8 cellular contexts compared by ENCODE assay signal in the genomic region with DNA sequence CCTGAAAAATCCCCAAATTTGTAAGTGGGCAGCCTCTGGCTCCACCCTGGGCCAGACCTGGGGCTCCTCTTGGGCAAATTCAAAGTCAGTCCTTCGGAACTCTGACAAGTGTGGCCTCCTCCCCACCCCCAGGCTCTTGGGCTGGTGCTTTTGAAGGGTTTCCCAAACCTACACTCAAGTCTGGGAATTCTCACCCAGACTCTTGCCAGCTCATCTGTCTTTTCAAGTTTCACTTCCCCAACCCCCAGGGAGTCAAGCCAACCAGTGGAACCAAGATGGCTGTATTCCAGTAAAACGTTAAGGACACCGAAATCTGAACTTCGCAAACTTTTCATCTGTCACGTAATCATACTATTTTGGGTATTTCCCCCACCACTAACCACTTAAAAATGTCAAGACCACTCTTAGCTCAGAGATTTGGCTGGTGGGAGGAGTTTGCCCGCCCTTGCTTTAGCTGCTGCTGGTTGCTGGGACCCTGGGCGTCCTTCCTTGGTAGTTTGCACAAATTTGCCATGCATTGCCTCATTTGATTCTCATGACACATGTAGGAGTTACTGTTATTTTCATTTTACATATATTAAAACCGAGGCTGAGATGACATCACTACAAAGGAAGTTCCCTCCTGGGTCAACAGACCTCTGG. TPM values are rescaled to one million over a fixed set of nuclear protein-coding genes. Genes with fewer than 3 reads are reported as not detected.
A peak's percentile ranks its signal among the peaks of the same experiment; 100 is the strongest.
DNase-seq lines count a peak whose midpoint lies in the region; ATAC-seq, FAIRE-seq and TF ChIP-seq lines count a peak whose summit lies in the region.

No MANE protein-coding gene starts in this region.

- H3K14ac ChIP-seq in H9 (ENCODE audit: insufficient read depth, low read length) (no peak overlapping the region), mesenchymal stem cell (ENCODE audit: low read length in 2 of 2) (no peak overlapping the region)

- H3K4me1 Mint-ChIP-seq in H9 = peaks cover 13 to 14% of the 10 kb centered on the region in 2 experiments

- H2BK15ac ChIP-seq in H9 (ENCODE audit: low read depth, low read length) (no peak overlapping the region), mesenchymal stem cell (ENCODE audit: low read depth, poor library complexity, severe bottlenecking) (no peak overlapping the region)

- no peak for DNase-seq in GM12891 (ENCODE audit: insufficient read length, low spot score)
- DNase-seq in H9 = no peak
- DNase-seq in NB4 (ENCODE audit: low read depth) = peak; percentile 98
- DNase-seq in activated effector memory CD4-positive, alpha-beta T cell treated with anti-CD3 and anti-CD28 coated beads, Interleukin-2, amount 50 U/mL, for 16 hours = peak; percentile 92
- peak; percentile 47 for DNase-seq in mesenchymal stem cell
- peak; percentile 78 for DNase-seq in upper lobe of right lung
- no peak for DNase-seq in NCI-H524 (lab: John Stamatoyannopoulos, UW)
- DNase-seq in NCI-H69 (lab: John Stamatoyannopoulos, UW) = no peak

- H3K4ac ChIP-seq in H9 (ENCODE audit: low read depth, low read length) (no peak overlapping the region), mesenchymal stem cell (ENCODE audit: low read depth in 1 of 2, low read length in 2 of 2) (no peak overlapping the region)

- H4K5ac ChIP-seq in H9 (ENCODE audit: insufficient read length, low read depth, low read length) = no peak overlapping the region

- H3K56ac ChIP-seq in H9 (ENCODE audit: insufficient read length, low read depth, low read length) = peak overlapping the region; percentile 48

- H3K4me3 Mint-ChIP-seq in H9 = no peak overlapping the region

- H2BK5ac ChIP-seq in H9 (ENCODE audit: insufficient read length, low read length) = no peak overlapping the region
- H2BK5ac ChIP-seq in mesenchymal stem cell (ENCODE audit: low read depth, low read length, poor library complexity, severe bottlenecking) = no peak overlapping the region

- H2BK20ac ChIP-seq in H9 (ENCODE audit: low read depth, low read length, poor library complexity, severe bottlenecking) = no peak overlapping the region

- H3K36me3 ChIP-seq in mesenchymal stem cell (ENCODE audit: control insufficient read depth in 1 of 2, insufficient read depth in 2 of 2, low read depth in 1 of 2, low read length in 2 of 2) (peaks cover 52 to 57% of the 10 kb centered on the region in 2 experiments), upper lobe of right lung (peaks cover 30% of the 10 kb centered on the region)

- H3K23me2 ChIP-seq in H9 (ENCODE audit: insufficient read length, low read depth, low read length, poor library complexity, severe bottlenecking) = no peaks in the 10 kb centered on the region

- H3K4me1 ChIP-seq in H9 (ENCODE audit: insufficient read depth, low read length) (no peaks in the 10 kb centered on the region), mesenchymal stem cell (ENCODE audit: control insufficient read depth, insufficient read depth, low read depth, low read length) (peaks cover 12% of the 10 kb centered on the region), upper lobe of right lung (peaks cover 49% of the 10 kb centered on the region)

- H2BK120ac ChIP-seq in H9 (ENCODE audit: low read depth, low read length, poor library complexity, severe bottlenecking) = no peak overlapping the region
- no peak overlapping the region for H2BK120ac ChIP-seq in mesenchymal stem cell (ENCODE audit: low read depth, low read length)

- peak overlapping the region; percentile 89 for H3K4me3 ChIP-seq in NB4 (ENCODE audit: low read depth, low read length)
- H3K4me3 ChIP-seq in mesenchymal stem cell (ENCODE audit: insufficient read depth in 1 of 2, low read depth in 1 of 2, low read length in 2 of 2) = no peak overlapping the region
- H3K4me3 ChIP-seq in upper lobe of right lung = no peak overlapping the region

- H3K79me2 ChIP-seq in H9 (ENCODE audit: insufficient read depth, low read length) = peaks cover 7% of the 10 kb centered on the region; the same call in 1 of the 2 replicates

- H3K27ac Mint-ChIP-seq in H9 = no peak overlapping the region; a peak in 1 of 7 replicates

- H3K27ac ChIP-seq in H9 (ENCODE audit: insufficient read length, low read depth, low read length) = no peak overlapping the region
- peak overlapping the region; percentile 16 for H3K27ac ChIP-seq in mesenchymal stem cell (ENCODE audit: low read length, poor library complexity, severe bottlenecking)
- peak overlapping the region; percentile 66 for H3K27ac ChIP-seq in upper lobe of right lung

- H3K27me3 ChIP-seq in H9 (ENCODE audit: insufficient read depth, low read length) (no peaks in the 10 kb centered on the region), mesenchymal stem cell (ENCODE audit: control insufficient read depth in 1 of 2, insufficient read depth in 1 of 2, low read length in 2 of 2) (no peaks in the 10 kb centered on the region), upper lobe of right lung (no peaks in the 10 kb centered on the region)

- H3K36me3 Mint-ChIP-seq in H9 (ENCODE audit: insufficient read depth in 1 of 3, low read depth in 3 of 3) = peaks cover 31 to 70% (median 32%) of the 10 kb centered on the region in 3 experiments

- no peak overlapping the region for H3K23ac ChIP-seq in H9 (ENCODE audit: insufficient read length, low read depth, low read length)
- no peak overlapping the region for H3K23ac ChIP-seq in mesenchymal stem cell (ENCODE audit: low read length in 2 of 2)

- intact Hi-C loops in upper lobe of right lung (cut with DNase I) = no loop called here

- FAIRE-seq in GM12891 (lab: Jason Lieb, UNC) = peak; percentile 82

- no peaks in the 10 kb centered on the region for H4K20me1 ChIP-seq in H9 (ENCODE audit: control insufficient read depth, insufficient read depth, insufficient read length)

- ATAC-seq in upper lobe of right lung = peak; percentile 62

- H3T11ph ChIP-seq in H9 (ENCODE audit: low read length) = no peak overlapping the region

- H2BK12ac ChIP-seq in H9 (ENCODE audit: insufficient read length, low read depth, low read length) = no peak overlapping the region
- no peak overlapping the region for H2BK12ac ChIP-seq in mesenchymal stem cell (ENCODE audit: low read length in 2 of 2)

- H2AFZ ChIP-seq in H9 (ENCODE audit: low read length) = no peak overlapping the region
- no peak overlapping the region for H2AFZ ChIP-seq in mesenchymal stem cell (ENCODE audit: low read depth, low read length)

- H3K79me1 ChIP-seq in H9 (ENCODE audit: insufficient read depth, low read depth, low read length, poor library complexity, severe bottlenecking) (peaks cover 4% of the 10 kb centered on the region), mesenchymal stem cell (replicated peaks; ENCODE audit: low read length, poor library complexity, severe bottlenecking) (peaks cover 7% of the 10 kb centered on the region)

- TF ChIP-seq POLR2A in GM12891 (IDR thresholded peaks at IDR 0.05; ENCODE audit: low read depth, low read length) (no peak), NB4 (IDR thresholded peaks at IDR 0.05; ENCODE audit: extremely low read depth, insufficient read length) (no peak)

- H4K8ac ChIP-seq in H9 (replicated peaks; ENCODE audit: insufficient read length, low read depth, low read length) (no peak overlapping the region), mesenchymal stem cell (ENCODE audit: low read length) (no peak overlapping the region)

- no peak overlapping the region for H3K9ac ChIP-seq in H9 (ENCODE audit: extremely low read depth, insufficient read length, low read length)
- H3K9ac ChIP-seq in mesenchymal stem cell (ENCODE audit: low read length) = peak overlapping the region; percentile 15

- no peaks in the 10 kb centered on the region for H3K9me3 ChIP-seq in H9 (ENCODE audit: control insufficient read depth, low read depth, low read length)
- no peaks in the 10 kb centered on the region for H3K9me3 ChIP-seq in mesenchymal stem cell (ENCODE audit: control insufficient read depth, low read length)
- H3K9me3 ChIP-seq in upper lobe of right lung = no peaks in the 10 kb centered on the region

- no peaks in the 10 kb centered on the region; the same call in 1 of the 2 replicates for H3K27me3 Mint-ChIP-seq in H9 (ENCODE audit: low read depth)

- no peak for TF ChIP-seq CTCF in H9 (conservative IDR thresholded peaks at IDR 0.05)
- no peak for TF ChIP-seq CTCF in NB4 (IDR thresholded peaks at IDR 0.05; ENCODE audit: low read depth, low read length)
- TF ChIP-seq CTCF in upper lobe of right lung (IDR thresholded peaks at IDR 0.05) = no peak

- H3K4me2 ChIP-seq in H9 (ENCODE audit: insufficient read depth, insufficient read length, low read length) (no peak overlapping the region), mesenchymal stem cell (ENCODE audit: low read length, poor library complexity, severe bottlenecking) (no peak overlapping the region)

- WGBS in H9 (ENCODE audit: extremely low coverage, insufficient read length, low lambda C conversion rate) = no CpG with 5 or more reads among the region's 8 CpGs
- WGBS in mesenchymal stem cell = 80% methylated on average over 7 of the region's 8 CpGs

- H2AK5ac ChIP-seq in H9 (ENCODE audit: insufficient read length, low read length) (no peak overlapping the region), mesenchymal stem cell (ENCODE audit: low read length, severe bottlenecking) (no peak overlapping the region)

- H4K91ac ChIP-seq in H9 (ENCODE audit: insufficient read length, low read depth, low read length) (no peak overlapping the region), mesenchymal stem cell (ENCODE audit: low read length) (no peak overlapping the region)

- no peaks in the 10 kb centered on the region; a peak in 1 of 5 replicates for H3K9me3 Mint-ChIP-seq in H9

- H3K18ac ChIP-seq in H9 (ENCODE audit: insufficient read length, low read depth, low read length) (no peak overlapping the region), mesenchymal stem cell (ENCODE audit: low read depth in 1 of 2, low read length in 2 of 2) (no peak overlapping the region)

TF ChIP-seq in GM12891, 5 proteins besides CTCF, POLR2A, EP300 and RAD21:
- no peak for TF ChIP-seq POLR2AphosphoS5 (IDR thresholded peaks at IDR 0.05; ENCODE audit: low read depth, low read length)
- TF ChIP-seq SPI1 (IDR thresholded peaks at IDR 0.05; ENCODE audit: low read depth, low read length) = peak; percentile 97
- TF ChIP-seq PAX5 (IDR thresholded peaks at IDR 0.05; ENCODE audit: insufficient read depth, low read length, severe bottlenecking) = peak; percentile 81
- peak; percentile 35; the same call in 1 of the 2 replicates for TF ChIP-seq POU2F2 (IDR thresholded peaks at IDR 0.05; ENCODE audit: low read depth, low read length)
- 0 out of 2 replicates have a peak, but pooled peaks have one; percentile 17 for TF ChIP-seq TAF1 (IDR thresholded peaks at IDR 0.05; ENCODE audit: low read depth, low read length)

RNA-seq across cellular contexts. Expression of a gene that starts 1.7 kb away (rescaled TPM):
- polyA plus RNA-seq in GM12891 (2012; ENCODE audit: low read depth, missing spikeins) = 203 TPM
- 0.55 and 0.57 TPM in 2 replicates for total RNA-seq in H9 (2021)
- polyA plus RNA-seq in mesenchymal stem cell (2013, experiment 1 of 2) = not detected
- polyA plus RNA-seq in mesenchymal stem cell (2013, experiment 2 of 2) = not detected
- 21.0 TPM for total RNA-seq in upper lobe of right lung

RNA-seq across cellular contexts. Expression of a gene that starts 19.5 kb away (rescaled TPM):
- 64.9 TPM for polyA plus RNA-seq in GM12891 (2012; ENCODE audit: low read depth, missing spikeins)
- total RNA-seq in H9 (2021) (30.4 and 30.5 TPM in 2 replicates), upper lobe of right lung (40.2 TPM)
- 39.8 TPM for polyA plus RNA-seq in mesenchymal stem cell (2013, experiment 1 of 2)
- polyA plus RNA-seq in mesenchymal stem cell (2013, experiment 2 of 2) = 39.9 TPM

Comparison
In these comparisons a context has a peak if more than half of its experiments do, and no peak if none do; other contexts are left out.
1. DNase-seq: peak in NB4 (single experiment), activated effector memory CD4-positive, alpha-beta T cell treated with anti-CD3 and anti-CD28 coated beads, Interleukin-2, amount 50 U/mL, for 16 hours (single experiment), mesenchymal stem cell (single experiment) and upper lobe of right lung (single experiment); none in GM12891 (single experiment), H9 (single experiment), NCI-H524 (0 of 2) and NCI-H69 (single experiment).
2. RNA of a gene that starts 1.7 kb away (total RNA-seq): 21.0 TPM in upper lobe of right lung (single experiment); 0.55 to 0.57 TPM in H9; every median in the first group is over 10 times any median in the second.